8 cellular contexts compared by ENCODE assay signal in the genomic region with DNA sequence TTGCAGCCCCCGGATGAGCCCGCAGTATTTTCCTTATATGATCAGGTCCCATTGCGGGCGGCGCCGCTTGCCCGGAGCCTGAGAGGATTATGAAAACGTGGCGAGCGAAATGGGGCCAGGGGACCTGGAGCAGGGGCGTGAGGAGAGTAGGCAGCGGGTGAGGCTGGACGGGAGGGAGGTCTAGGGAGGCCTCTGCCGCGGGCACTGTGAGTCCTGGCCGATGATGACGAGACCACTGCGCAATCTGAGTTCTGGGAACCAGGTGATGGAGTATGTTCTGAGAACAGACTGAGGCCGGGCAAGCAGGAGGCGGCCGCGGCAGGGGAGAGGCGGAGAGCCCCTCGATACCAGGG.
DNase-seq lines count a peak whose midpoint lies in the region; ATAC-seq and TF ChIP-seq lines count a peak whose summit lies in the region.

No MANE protein-coding gene starts in this region.

- H3K9ac ChIP-seq in parathyroid adenoma = no peak overlapping the region

- no peak for TF ChIP-seq CTCF in parathyroid adenoma (IDR thresholded peaks at IDR 0.05)

- peak overlapping the region; percentile 98 for H2AFZ ChIP-seq in parathyroid adenoma

- ATAC-seq in HG03045 (IDR thresholded peaks at IDR 0.05; ENCODE audit: unreplicated experiment) = peak; percentile 33

- H3K36me3 ChIP-seq in parathyroid adenoma (ENCODE audit: control insufficient read depth, insufficient read depth, low read length) = no peaks in the 10 kb centered on the region

- peaks cover 3% of the 10 kb centered on the region for H3K4me1 ChIP-seq in parathyroid adenoma

- no peaks in the 10 kb centered on the region for H3K27me3 ChIP-seq in parathyroid adenoma (ENCODE audit: control insufficient read depth, insufficient read depth, low read length)

- peak overlapping the region; percentile 95 for H3K4me2 ChIP-seq in parathyroid adenoma (ENCODE audit: low read length)

- H3K27ac ChIP-seq in parathyroid adenoma = peak overlapping the region; percentile 84

- peak; percentile 26 to 36 for DNase-seq in stimulated activated CD4-positive, alpha-beta T cell treated with anti-CD3 and anti-CD28 coated beads, Interleukin-12 subunit alpha, Interleukin-12 subunit beta, amount 100 ng/mL, for 24 hours (ENCODE audit: low read depth in 2 of 2)
- no peak for DNase-seq in stimulated activated CD4-positive, alpha-beta T cell treated with anti-CD3 and anti-CD28 coated beads, Interleukin-4, amount 100 ng/mL, for 1 hour
- DNase-seq in NCI-H69 (lab: John Stamatoyannopoulos, UW) = peak; percentile 91
- peak; percentile 81 for DNase-seq in activated effector memory CD4-positive, alpha-beta T cell treated with anti-CD3 and anti-CD28 coated beads, Interleukin-2, amount 50 U/mL, for 16 hours
- DNase-seq in glomerular visceral epithelial cell (ENCODE audit: extremely low spot score) = peak; percentile 48
- DNase-seq in GOT3 (lab: John Stamatoyannopoulos, UW) = no peak

- no peaks in the 10 kb centered on the region for H3K9me3 ChIP-seq in parathyroid adenoma (ENCODE audit: control insufficient read depth, low read length)

- H3K79me2 ChIP-seq in parathyroid adenoma = peaks cover 1% of the 10 kb centered on the region

- peak overlapping the region; percentile 87 for H3K4me3 ChIP-seq in parathyroid adenoma (ENCODE audit: low read depth, low read length)

Comparison
In these comparisons a context has a peak if more than half of its experiments do, and no peak if none do; other contexts are left out.
1. DNase-seq: peak in stimulated activated CD4-positive, alpha-beta T cell treated with anti-CD3 and anti-CD28 coated beads, Interleukin-12 subunit alpha, Interleukin-12 subunit beta, amount 100 ng/mL, for 24 hours (2 of 2), NCI-H69 (single experiment), activated effector memory CD4-positive, alpha-beta T cell treated with anti-CD3 and anti-CD28 coated beads, Interleukin-2, amount 50 U/mL, for 16 hours (single experiment) and glomerular visceral epithelial cell (single experiment); none in stimulated activated CD4-positive, alpha-beta T cell treated with anti-CD3 and anti-CD28 coated beads, Interleukin-4, amount 100 ng/mL, for 1 hour (single experiment) and GOT3 (single experiment).